ENCODE assay signal across 8 cellular contexts in the genomic region with DNA sequence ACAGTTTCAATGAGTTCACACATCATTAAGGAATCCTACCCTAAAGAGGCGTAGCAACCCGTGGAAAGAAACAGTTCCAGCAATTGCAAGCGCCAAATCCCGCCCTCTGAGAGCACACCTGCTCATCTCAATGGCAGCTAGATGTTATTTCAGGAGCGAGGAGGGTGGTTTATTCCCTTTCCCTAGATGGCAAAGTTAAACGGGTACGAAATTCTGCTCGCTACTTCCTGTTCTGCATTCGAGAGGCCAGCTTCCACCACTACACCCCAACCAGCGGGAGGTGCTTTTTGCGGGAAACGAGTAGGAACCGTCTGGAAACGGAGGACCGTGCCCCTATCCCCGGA. TPM values are rescaled to one million over a fixed set of nuclear protein-coding genes. Genes with fewer than 3 reads are reported as not detected.
DNase-seq lines count a peak whose midpoint lies in the region; ATAC-seq and TF ChIP-seq lines count a peak whose summit lies in the region.

No MANE protein-coding gene starts in this region.

- H3K27me3 Mint-ChIP-seq in activated CD4-positive, alpha-beta T cell treated with anti-CD3 and anti-CD28 coated beads, Interleukin-2, amount 10 ng/mL, durations not matched to agents 7 days and 5 days = no peaks in the 10 kb centered on the region
- no peaks in the 10 kb centered on the region for H3K27me3 Mint-ChIP-seq in activated CD4-positive, alpha-beta memory T cell treated with anti-CD3 and anti-CD28 coated beads, Interleukin-2, amount 10 ng/mL, durations not matched to agents 7 days and 5 days

- intact Hi-C loops in ovary (cut with DNase I) = no loop called here

- CTCF ChIA-PET in activated CD4-positive, alpha-beta T cell treated with anti-CD3 and anti-CD28 coated beads, Interleukin-2, amount 10 ng/mL, durations not matched to agents 7 days and 5 days (lab: Charles Lee) = interaction anchor here (1.3 to 2.5 kb wide), 5 partner anchors 9 to 52 kb away, joined by 3 to 12 read pairs (median 3); a partner anchor contains a TSS
- CTCF ChIA-PET in activated CD4-positive, alpha-beta memory T cell treated with anti-CD3 and anti-CD28 coated beads, Interleukin-2, amount 10 ng/mL, durations not matched to agents 7 days and 5 days (lab: Charles Lee) = interaction anchor here (1.0 to 9.7 kb wide), 6 partner anchors 12 to 386 kb away, joined by 4 to 62 read pairs (median 20); a partner anchor contains a TSS

- peaks cover 4% of the 10 kb centered on the region for H3K9me3 Mint-ChIP-seq in activated CD4-positive, alpha-beta T cell treated with anti-CD3 and anti-CD28 coated beads, Interleukin-2, amount 10 ng/mL, durations not matched to agents 7 days and 5 days
- H3K9me3 Mint-ChIP-seq in activated CD4-positive, alpha-beta memory T cell treated with anti-CD3 and anti-CD28 coated beads, Interleukin-2, amount 10 ng/mL, durations not matched to agents 7 days and 5 days = peaks cover 4% of the 10 kb centered on the region

- 0% methylated on average over 16 of the region's 16 CpGs for WGBS in ovary, 3 donors

- H3K4me3 ChIP-seq in foreskin fibroblast (ENCODE audit: low read depth in 1 of 2, low read length in 2 of 2) (peak overlapping the region; percentile 58 to 96), ovary (peak overlapping the region; percentile 92)

- H3K9me3 ChIP-seq in ovary = no peaks in the 10 kb centered on the region

- H3K4me1 Mint-ChIP-seq in activated CD4-positive, alpha-beta T cell treated with anti-CD3 and anti-CD28 coated beads, Interleukin-2, amount 10 ng/mL, durations not matched to agents 7 days and 5 days = peaks cover 43% of the 10 kb centered on the region
- peaks cover 41% of the 10 kb centered on the region for H3K4me1 Mint-ChIP-seq in activated CD4-positive, alpha-beta memory T cell treated with anti-CD3 and anti-CD28 coated beads, Interleukin-2, amount 10 ng/mL, durations not matched to agents 7 days and 5 days

- no peak for TF ChIP-seq CTCF in foreskin fibroblast (IDR thresholded peaks at IDR 0.05; ENCODE audit: low read depth, low read length)
- TF ChIP-seq CTCF in ovary (IDR thresholded peaks at IDR 0.05) = no peak

- ATAC-seq in HG02610 (IDR thresholded peaks at IDR 0.05; ENCODE audit: unreplicated experiment) = peak; percentile 10

- peak overlapping the region; percentile 96 for H3K27ac Mint-ChIP-seq in activated CD4-positive, alpha-beta T cell treated with anti-CD3 and anti-CD28 coated beads, Interleukin-2, amount 10 ng/mL, durations not matched to agents 7 days and 5 days
- peak overlapping the region; percentile 93 for H3K27ac Mint-ChIP-seq in activated CD4-positive, alpha-beta memory T cell treated with anti-CD3 and anti-CD28 coated beads, Interleukin-2, amount 10 ng/mL, durations not matched to agents 7 days and 5 days

- peak overlapping the region; percentile 16 to 71 for H3K27ac ChIP-seq in ovary

- no peak for TF ChIP-seq EP300 in ovary (IDR thresholded peaks at IDR 0.05)

- H3K4me3 Mint-ChIP-seq in activated CD4-positive, alpha-beta T cell treated with anti-CD3 and anti-CD28 coated beads, Interleukin-2, amount 10 ng/mL, durations not matched to agents 7 days and 5 days = peak overlapping the region; percentile 94
- H3K4me3 Mint-ChIP-seq in activated CD4-positive, alpha-beta memory T cell treated with anti-CD3 and anti-CD28 coated beads, Interleukin-2, amount 10 ng/mL, durations not matched to agents 7 days and 5 days = peak overlapping the region; percentile 94

- no peaks in the 10 kb centered on the region for H3K27me3 ChIP-seq in ovary

- no peak for TF ChIP-seq POLR2A in ovary (IDR thresholded peaks at IDR 0.05)

- POLR2A ChIA-PET in activated CD4-positive, alpha-beta T cell treated with anti-CD3 and anti-CD28 coated beads, Interleukin-2, amount 10 ng/mL, durations not matched to agents 7 days and 5 days (lab: Charles Lee) = interaction anchor here (0.6 to 1.7 kb wide), 2 partner anchors 32 to 112 kb away, joined by 4 to 7 read pairs; a partner anchor contains a TSS
- POLR2A ChIA-PET in activated CD4-positive, alpha-beta memory T cell treated with anti-CD3 and anti-CD28 coated beads, Interleukin-2, amount 10 ng/mL, durations not matched to agents 7 days and 5 days (lab: Charles Lee) = interaction anchor here (0.7 to 5.6 kb wide), 26 partner anchors 12 to 1184 kb away, joined by 3 to 100 read pairs (median 5); a partner anchor contains a TSS

- peaks cover 8% of the 10 kb centered on the region for H3K4me1 ChIP-seq in ovary (ENCODE audit: insufficient read depth)

- DNase-seq in activated CD4-positive, alpha-beta T cell treated with anti-CD3 and anti-CD28 coated beads, Interleukin-2, amount 10 ng/mL, durations not matched to agents 7 days and 5 days = peak; percentile 46
- no peak for DNase-seq in activated CD4-positive, alpha-beta T cell treated with anti-CD3 and anti-CD28 coated beads for 48 hours
- DNase-seq in NCI-H2107 treated with DMSO at 0.1 percent for 48 hours (lab: John Stamatoyannopoulos, UW; ENCODE audit: unreplicated experiment) (peak; percentile 74), foreskin fibroblast (peak; percentile 30 to 67), ovary (peak in 1 of 5 donors; percentile 26), iPS-NIHi11 (ENCODE audit: low spot score) (no peak)
- DNase-seq in activated CD4-positive, alpha-beta memory T cell treated with anti-CD3 and anti-CD28 coated beads, Interleukin-2, amount 10 ng/mL, durations not matched to agents 7 days and 5 days = no peak

- H3K36me3 ChIP-seq in ovary = no peaks in the 10 kb centered on the region

- peaks cover 35% of the 10 kb centered on the region for H3K36me3 Mint-ChIP-seq in activated CD4-positive, alpha-beta T cell treated with anti-CD3 and anti-CD28 coated beads, Interleukin-2, amount 10 ng/mL, durations not matched to agents 7 days and 5 days (ENCODE audit: low read depth)
- H3K36me3 Mint-ChIP-seq in activated CD4-positive, alpha-beta memory T cell treated with anti-CD3 and anti-CD28 coated beads, Interleukin-2, amount 10 ng/mL, durations not matched to agents 7 days and 5 days (ENCODE audit: low read depth) = peaks cover 46% of the 10 kb centered on the region

RNA-seq across cellular contexts. Expression of a gene that starts 0.6 kb away (rescaled TPM):
- 100 to 1,000 TPM; 132 to 145 TPM for total RNA-seq in activated CD4-positive, alpha-beta T cell treated with anti-CD3 and anti-CD28 coated beads, Interleukin-2, amount 10 ng/mL, durations not matched to agents 7 days and 5 days
- 100 to 1,000 TPM; 129 to 137 TPM for total RNA-seq in activated CD4-positive, alpha-beta memory T cell treated with anti-CD3 and anti-CD28 coated beads, Interleukin-2, amount 10 ng/mL, durations not matched to agents 7 days and 5 days
- 10 to 100 TPM; 51.3 to 94.4 (median 66.6) TPM for total RNA-seq in ovary
- 100 to 1,000 TPM; 106 to 134 TPM for polyA plus RNA-seq in ovary

RNA-seq across cellular contexts. Expression of a gene that starts 0.8 kb away (rescaled TPM):
- total RNA-seq in activated CD4-positive, alpha-beta T cell treated with anti-CD3 and anti-CD28 coated beads, Interleukin-2, amount 10 ng/mL, durations not matched to agents 7 days and 5 days = under 1 TPM; 0.87 to 0.99 TPM
- total RNA-seq in activated CD4-positive, alpha-beta memory T cell treated with anti-CD3 and anti-CD28 coated beads, Interleukin-2, amount 10 ng/mL, durations not matched to agents 7 days and 5 days = 1 to 10 TPM; 1.1 to 2.0 TPM
- 1 to 10 TPM in 5 of 7 donors, under 1 TPM in 2; 0.23 to 3.8 (median 1.8) TPM for total RNA-seq in ovary
- 1 to 10 TPM in 1 of 2 donors, under 1 TPM in 1; 0.80 to 1.1 TPM for polyA plus RNA-seq in ovary

RNA-seq across cellular contexts. Expression of a gene that starts 32.7 kb away (rescaled TPM):
- total RNA-seq in activated CD4-positive, alpha-beta T cell treated with anti-CD3 and anti-CD28 coated beads, Interleukin-2, amount 10 ng/mL, durations not matched to agents 7 days and 5 days = 10 to 100 TPM; 14.6 to 17.5 TPM
- total RNA-seq in activated CD4-positive, alpha-beta memory T cell treated with anti-CD3 and anti-CD28 coated beads, Interleukin-2, amount 10 ng/mL, durations not matched to agents 7 days and 5 days = 10 to 100 TPM; 14.7 to 16.7 TPM
- total RNA-seq in ovary = 10 to 100 TPM in 4 of 7 donors, 1 to 10 TPM in 3; 6.5 to 12.3 (median 10.1) TPM
- polyA plus RNA-seq in ovary = 10 to 100 TPM in 1 of 2 donors, 1 to 10 TPM in 1; 8.8 to 11.3 TPM

RNA-seq across cellular contexts. Expression of a gene that starts 33.3 kb away (rescaled TPM):
- total RNA-seq in activated CD4-positive, alpha-beta T cell treated with anti-CD3 and anti-CD28 coated beads, Interleukin-2, amount 10 ng/mL, durations not matched to agents 7 days and 5 days = 10 to 100 TPM; 19.0 to 21.2 TPM
- 10 to 100 TPM; 18.9 to 21.6 TPM for total RNA-seq in activated CD4-positive, alpha-beta memory T cell treated with anti-CD3 and anti-CD28 coated beads, Interleukin-2, amount 10 ng/mL, durations not matched to agents 7 days and 5 days
- total RNA-seq in ovary = 10 to 100 TPM; 15.5 to 32.5 (median 23.2) TPM
- polyA plus RNA-seq in ovary = 10 to 100 TPM; 20.9 to 30.4 TPM

RNA-seq across cellular contexts. Expression of a gene that starts 51.2 kb away (rescaled TPM):
- 100 to 1,000 TPM; 390 to 425 TPM for total RNA-seq in activated CD4-positive, alpha-beta T cell treated with anti-CD3 and anti-CD28 coated beads, Interleukin-2, amount 10 ng/mL, durations not matched to agents 7 days and 5 days
- 100 to 1,000 TPM; 460 to 466 TPM for total RNA-seq in activated CD4-positive, alpha-beta memory T cell treated with anti-CD3 and anti-CD28 coated beads, Interleukin-2, amount 10 ng/mL, durations not matched to agents 7 days and 5 days
- total RNA-seq in ovary = 100 to 1,000 TPM in 3 of 7 donors, 10 to 100 TPM in 4; 75.9 to 170 (median 92.9) TPM
- polyA plus RNA-seq in ovary = 100 to 1,000 TPM; 159 to 253 TPM

Comparison
In these comparisons a context has a peak if more than half of its experiments do, and no peak if none do; other contexts are left out.
1. DNase-seq: peak in activated CD4-positive, alpha-beta T cell treated with anti-CD3 and anti-CD28 coated beads, Interleukin-2, amount 10 ng/mL, durations not matched to agents 7 days and 5 days (single experiment), NCI-H2107 treated with DMSO at 0.1 percent for 48 hours (single experiment) and foreskin fibroblast (2 of 2); none in activated CD4-positive, alpha-beta T cell treated with anti-CD3 and anti-CD28 coated beads for 48 hours (single experiment), activated CD4-positive, alpha-beta memory T cell treated with anti-CD3 and anti-CD28 coated beads, Interleukin-2, amount 10 ng/mL, durations not matched to agents 7 days and 5 days (single experiment) and iPS-NIHi11 (single experiment).